23 cellular contexts compared by ENCODE assay signal in genomic region chr1:64304744-64305143, GRCh38.
DNase-seq lines count a peak whose midpoint lies in the region; ATAC-seq, FAIRE-seq and TF ChIP-seq lines count a peak whose summit lies in the region.
"Had no signal": no experiment of that assay in that cellular context is flagged by ENCODE, and none has a peak within 500 bp of the region (broad histone marks: within the 10 kb centered on the region; RNA-seq: fewer than 3 reads in every experiment).

No MANE protein-coding gene starts in this region.

- no peak overlapping the region for H3K4me2 ChIP-seq in endothelial cell of umbilical vein (ENCODE audit: insufficient read depth, low read length)
- H3K4me2 ChIP-seq: A549 had no signal

- H3K27ac ChIP-seq in endothelial cell of umbilical vein (ENCODE audit: insufficient read depth, low read depth, low read length) = no peak overlapping the region
- H3K27ac ChIP-seq: 22Rv1, A549, C4-2B, GM23248 had no signal

- no peak overlapping the region for H3K9ac ChIP-seq in endothelial cell of umbilical vein (replicated peaks; ENCODE audit: extremely low read depth, insufficient read depth, low read length)
- H3K9ac ChIP-seq: GM23248 had no signal

- CTCF ChIA-PET in endothelial cell of umbilical vein (lab: Charles Lee) = interaction anchor here (1.0 to 1.1 kb wide), 2 partner anchors 17 to 32 kb away, joined by 3 read pairs; no protein-coding TSS in a partner anchor

- BruUV-seq in endothelial cell of umbilical vein (replicated peaks; lab: Mats Ljungman, UMichigan) = no TSS peak

- ATAC-seq in left cardiac atrium = no peak
- ATAC-seq: A549; CD8-positive, alpha-beta T cell had no signal

- no peak overlapping the region for H2AFZ ChIP-seq in endothelial cell of umbilical vein (ENCODE audit: low read depth, low read length)
- H2AFZ ChIP-seq: GM23248 had no signal

- peak; percentile 40 for FAIRE-seq in endothelial cell of umbilical vein (lab: Jason Lieb, UNC)
- FAIRE-seq: A549, G401.6, GM12892, GM19239, H1 had no signal

- H3K9me1 ChIP-seq in endothelial cell of umbilical vein (replicated peaks; ENCODE audit: control insufficient read depth, extremely low read depth, insufficient read depth, low read length) = no peaks in the 10 kb centered on the region

- peaks cover 8% of the 10 kb centered on the region for H3K4me1 ChIP-seq in endothelial cell of umbilical vein (ENCODE audit: control insufficient read depth, extremely low read depth, insufficient read depth, low read length)
- H3K4me1 ChIP-seq: A549, Caco-2 had no signal

- dilution Hi-C loops in endothelial cell of umbilical vein (cut with MboI; ENCODE audit: extremely low pct_ligation_motif_present, low sequenced_read_pairs) = no loop called here

- no peaks in the 10 kb centered on the region for H3K79me2 ChIP-seq in endothelial cell of umbilical vein (ENCODE audit: control insufficient read depth, insufficient read depth, low read length)

- TF ChIP-seq POLR2A in endothelial cell of umbilical vein (IDR thresholded peaks at IDR 0.05; ENCODE audit: low read depth, low read length) = no peak

- no peaks in the 10 kb centered on the region for H3K9me3 ChIP-seq in endothelial cell of umbilical vein (replicated peaks; ENCODE audit: control insufficient read depth, insufficient read depth, low read length)
- H3K9me3 ChIP-seq: A549, Caco-2 had no signal

- DNase-seq in A172 (ENCODE audit: low spot score) (peak; percentile 13), EH (ENCODE audit: low read depth) (peak; percentile 14), M059J (ENCODE audit: low read depth) (peak; percentile 25), endothelial cell of umbilical vein (ENCODE audit: low read depth, low spot score) (peak; percentile 49), NOMO-1 treated with dmso at 0.1 percent for 144 hours (lab: John Stamatoyannopoulos, UW; ENCODE audit: unreplicated experiment) (no peak), NCI-H187 (lab: John Stamatoyannopoulos, UW) (no peak), nucleus accumbens (lab: John Stamatoyannopoulos, UW) (no peak), left cardiac atrium (no peak)
- DNase-seq: Caco-2; CD4-positive, CD25-positive, alpha-beta regulatory T cell; CD8-positive, alpha-beta T cell; DMS 273 treated with DMSO at 0.1 percent for 48 hours; DMS79; GM23248; H7; HCEC 1CT had no signal

- POLR2A ChIA-PET in endothelial cell of umbilical vein (lab: Charles Lee) = no interaction called here

- no peaks in the 10 kb centered on the region for H4K20me1 ChIP-seq in endothelial cell of umbilical vein (replicated peaks; ENCODE audit: control insufficient read depth, extremely low read depth, insufficient read depth, low read length)

- H3K4me3 ChIP-seq in endothelial cell of umbilical vein (replicated peaks in 1 of 3; ENCODE audit: insufficient read depth in 1 of 3, low read depth in 1 of 3, low read length in 3 of 3) = no peak overlapping the region
- H3K4me3 ChIP-seq: A549, GM23248 had no signal

- H3K27me3 ChIP-seq in endothelial cell of umbilical vein (ENCODE audit: control insufficient read depth in 2 of 2, insufficient read depth in 2 of 2, low read length in 2 of 2) = no peaks in the 10 kb centered on the region

- intact Hi-C loops in endothelial cell of umbilical vein (cut with micrococcal nuclease) (no loop called here), left cardiac atrium (cut with DNase I) (no loop called here)

- TF ChIP-seq CTCF in endothelial cell of umbilical vein (IDR thresholded peaks at IDR 0.05; ENCODE audit: extremely low read depth in 1 of 2, insufficient read depth in 1 of 2, low read depth in 1 of 2, low read length in 2 of 2) = no peak

- H3K36me3 ChIP-seq in endothelial cell of umbilical vein (ENCODE audit: control insufficient read depth in 2 of 2, extremely low read depth in 1 of 2, insufficient read depth in 2 of 2, low read length in 2 of 2) = no peaks in the 10 kb centered on the region

TF ChIP-seq in endothelial cell of umbilical vein, 7 proteins besides CTCF, POLR2A, EP300 and RAD21:
- TF ChIP-seq GATA2 (IDR thresholded peaks at IDR 0.05; ENCODE audit: insufficient read depth, insufficient read length, low read depth, low read length) (peak; percentile 59), EZH2 (IDR thresholded peaks at IDR 0.05; ENCODE audit: borderline replicate concordance, low read depth, low read length, severe bottlenecking) (no peak)
TF ChIP-seq in endothelial cell of umbilical vein: peak in this region for 1.

Comparison
In these comparisons a context has a peak if more than half of its experiments do, and no peak if none do; other contexts are left out.
1. DNase-seq: peak in A172 (single experiment), EH (single experiment), M059J (single experiment) and endothelial cell of umbilical vein (single experiment); none in NOMO-1 treated with dmso at 0.1 percent for 144 hours (single experiment), NCI-H187 (0 of 2), nucleus accumbens (0 of 56) and left cardiac atrium (single experiment).